ENCODE assay signal across 19 cellular contexts in the genomic region with DNA sequence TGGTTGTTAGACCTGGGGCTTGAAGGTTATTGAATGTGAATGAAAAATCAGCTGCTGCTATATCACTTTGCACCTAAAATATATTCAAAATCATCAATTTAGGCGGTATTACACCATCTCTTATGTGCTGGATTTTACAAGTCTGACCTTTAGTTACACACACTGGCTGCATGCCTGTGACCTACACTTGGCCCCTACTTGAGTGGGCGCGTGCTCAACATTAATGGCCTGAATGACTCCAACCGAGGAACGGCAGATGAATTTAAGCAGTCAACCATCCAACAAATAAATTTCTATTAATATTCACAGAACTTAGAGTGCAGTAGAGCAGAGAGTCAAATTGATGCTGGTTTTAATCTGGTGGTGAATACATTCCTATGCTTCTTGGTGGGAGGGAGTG.
"Had no signal": no experiment of that assay in that cellular context is flagged by ENCODE, and none has a peak within 500 bp of the region (broad histone marks: within the 10 kb centered on the region; RNA-seq: fewer than 3 reads in every experiment).

No MANE protein-coding gene starts in this region.

- H3K27me3 ChIP-seq: brain microvascular endothelial cell, hepatocyte, transverse colon had no signal

- DNase-seq: activated CD4-positive, alpha-beta T cell treated with anti-CD3 and anti-CD28 coated beads, Interleukin-2, amount 10 ng/mL, durations not matched to agents 24 days and 14 days; activated CD4-positive, CD25-positive, alpha-beta regulatory T cell; activated CD8-positive, alpha-beta memory T cell treated with anti-CD3 and anti-CD28 coated beads, Interleukin-2, amount 50 U/mL, for 4 hours; activated CD8-positive, alpha-beta T cell treated with anti-CD3 and anti-CD28 coated beads, Interleukin-2, amount 10 ng/mL, durations not matched to agents 7 days and 5 days; activated gamma-delta T cell; activated naive CD8-positive, alpha-beta T cell treated with anti-CD3 and anti-CD28 coated beads for 36 hours; activated T-cell treated with anti-CD3 and anti-CD28 coated beads, Interleukin-2, amount 50 U/mL, for 48 hours; brain microvascular endothelial cell; effector memory CD4-positive, alpha-beta T cell; naive thymus-derived CD4-positive, alpha-beta T cell; small intestine; stimulated activated CD4-positive, alpha-beta T cell treated with anti-CD3 and anti-CD28 coated beads, Interleukin-4, amount 100 ng/mL, for 4 hours; stimulated activated CD8-positive, alpha-beta memory T cell treated with anti-CD3 and anti-CD28 coated beads, Interleukin-4, amount 100 ng/mL, for 48 hours; stimulated activated naive CD4-positive, alpha-beta T cell treated with Interleukin-2 at 50 U/mL for 16 hours; substantia nigra; transverse colon had no signal

- H3K27ac ChIP-seq: brain microvascular endothelial cell, hepatocyte, parathyroid adenoma, transverse colon had no signal

- H3K9ac ChIP-seq: parathyroid adenoma had no signal

- H3K4me1 ChIP-seq: parathyroid adenoma, transverse colon had no signal

- H2AFZ ChIP-seq: hepatocyte, parathyroid adenoma had no signal

- ATAC-seq: activated CD8-positive, alpha-beta T cell treated with anti-CD3 and anti-CD28 coated beads, Interleukin-2, amount 10 ng/mL, durations not matched to agents 7 days and 5 days; naive thymus-derived CD4-positive, alpha-beta T cell had no signal

- H3K36me3 ChIP-seq: brain microvascular endothelial cell, transverse colon had no signal

- H3K9me3 ChIP-seq: transverse colon had no signal

- H3K4me3 ChIP-seq: hepatocyte, lung, transverse colon had no signal

- H3K4me2 ChIP-seq: hepatocyte had no signal

- H3K79me2 ChIP-seq: hepatocyte, parathyroid adenoma had no signal
